In the genomic region with DNA sequence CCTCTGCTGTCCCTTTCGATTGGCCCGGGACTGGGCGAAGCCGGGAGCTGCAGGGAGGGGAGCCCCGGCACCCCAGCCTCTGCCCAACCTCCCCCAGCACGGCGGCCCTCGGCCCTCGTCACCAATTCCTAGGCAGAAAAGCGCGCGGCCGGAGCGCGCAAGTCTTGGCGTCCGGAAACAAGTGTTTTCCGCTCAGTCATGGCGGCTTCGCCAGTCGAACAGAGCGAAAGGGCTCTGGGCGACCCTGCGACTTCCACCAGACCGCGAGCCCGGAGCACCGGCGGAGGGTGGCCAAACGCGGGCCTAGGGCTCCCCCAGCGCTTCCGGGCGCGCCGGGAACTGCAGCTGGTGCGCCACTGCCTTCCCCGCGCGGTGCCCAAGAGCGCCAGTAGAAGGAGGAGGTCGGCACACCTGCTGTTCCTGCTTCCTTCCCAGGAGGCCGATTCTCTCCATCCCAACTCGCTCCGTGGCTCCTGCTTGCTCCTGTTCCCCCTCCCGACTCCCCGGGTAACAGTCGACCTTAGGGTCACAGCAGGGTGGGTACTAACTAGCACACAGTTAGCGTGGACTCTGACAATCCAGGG, we compare ENCODE assay signal across 7 cellular contexts.
A peak's percentile ranks its signal among the peaks of the same experiment; 100 is the strongest.
DNase-seq lines count a peak whose midpoint lies in the region; ATAC-seq and TF ChIP-seq lines count a peak whose summit lies in the region.

No MANE protein-coding gene starts in this region.

- peaks cover 15% of the 10 kb centered on the region for H3K27me3 Mint-ChIP-seq in activated naive CD8-positive, alpha-beta T cell

- DNase-seq in HEK293T (ENCODE audit: extremely low spot score) (peak; percentile 73), NCI-H1105 (lab: John Stamatoyannopoulos, UW) (peak; percentile 75), left ventricle myocardium inferior (peak; percentile 33), pons (ENCODE audit: low spot score) (peak; percentile 50)

- CTCF ChIA-PET in HEK293T (lab: Yijun Ruan, JAX): interaction anchor here (0.7 to 1.3 kb wide), 2 partner anchors 15 to 19 kb away, joined by 3 read pairs; no protein-coding TSS in a partner anchor

- H3K27me3 ChIP-seq in left ventricle myocardium inferior (ENCODE audit: low read depth): peaks cover 13% of the 10 kb centered on the region

- no peaks in the 10 kb centered on the region for H3K9me3 Mint-ChIP-seq in activated naive CD8-positive, alpha-beta T cell (ENCODE audit: low read depth)

- no peaks in the 10 kb centered on the region for H3K4me1 Mint-ChIP-seq in activated naive CD8-positive, alpha-beta T cell (ENCODE audit: low read depth)

- H3K36me3 Mint-ChIP-seq in activated naive CD8-positive, alpha-beta T cell: no peaks in the 10 kb centered on the region

- intact Hi-C loops in left ventricle myocardium inferior (cut with micrococcal nuclease): no loop called here

- H3K36me3 ChIP-seq in left ventricle myocardium inferior: no peaks in the 10 kb centered on the region

- peaks cover 31% of the 10 kb centered on the region for H3K4me1 ChIP-seq in left ventricle myocardium inferior

- peak; percentile 93 for ATAC-seq in GM18519 (IDR thresholded peaks at IDR 0.05; ENCODE audit: low FRiP score, unreplicated experiment)
- ATAC-seq in GM19455 (IDR thresholded peaks at IDR 0.05; ENCODE audit: unreplicated experiment): no peak

- TF ChIP-seq CTCF in left ventricle myocardium inferior (IDR thresholded peaks at IDR 0.05; ENCODE audit: borderline replicate concordance): peak; percentile 75

- no peaks in the 10 kb centered on the region for H3K9me3 ChIP-seq in left ventricle myocardium inferior (replicated peaks)

- POLR2A ChIA-PET in HEK293T (lab: Yijun Ruan, JAX): no interaction called here

- H3K27ac ChIP-seq in left ventricle myocardium inferior (replicated peaks): no peak overlapping the region

- no peak overlapping the region for H3K27ac Mint-ChIP-seq in activated naive CD8-positive, alpha-beta T cell

- H3K4me3 ChIP-seq in left ventricle myocardium inferior: peak overlapping the region; percentile 70

- peak overlapping the region; percentile 59 for H3K4me3 Mint-ChIP-seq in activated naive CD8-positive, alpha-beta T cell

TF ChIP-seq in HEK293T, 16 proteins besides CTCF, POLR2A, EP300 and RAD21:
- TF ChIP-seq SUZ12 (IDR thresholded peaks at IDR 0.05): no peak
- no peak for TF ChIP-seq ELF4 (IDR thresholded peaks at IDR 0.05)
- TF ChIP-seq L3MBTL2 (conservative IDR thresholded peaks at IDR 0.05): peak; percentile 62; the same call in 1 of the 2 replicates
- TF ChIP-seq CTBP1 (IDR thresholded peaks at IDR 0.05; ENCODE audit: borderline replicate concordance): peak; percentile 59
TF ChIP-seq in HEK293T: peak in this region for 2.
